13 cellular contexts compared by ENCODE assay signal in the genomic region with DNA sequence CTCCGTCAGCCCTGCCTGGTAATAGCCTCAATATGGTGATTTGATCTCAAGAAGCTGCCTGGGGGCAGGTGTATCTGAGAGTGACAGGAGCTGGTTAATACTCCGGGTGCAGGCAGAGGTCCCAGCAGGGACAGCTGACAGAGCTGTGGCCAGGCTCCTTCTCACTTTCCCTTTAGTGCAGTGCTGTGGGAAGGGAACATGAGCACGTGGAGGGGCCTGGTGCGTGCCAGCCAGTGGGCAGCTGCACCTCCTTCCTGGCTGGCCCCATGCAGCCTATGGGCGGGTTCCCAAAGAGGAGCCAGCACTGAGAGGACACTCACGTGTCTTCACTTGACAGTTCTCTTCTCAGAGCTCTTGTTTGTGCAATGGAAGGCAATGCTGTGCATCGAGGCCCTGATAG. TPM values are rescaled to one million over a fixed set of nuclear protein-coding genes. Genes with fewer than 3 reads are reported as not detected.
A peak's percentile ranks its signal among the peaks of the same experiment; 100 is the strongest.
DNase-seq lines count a peak whose midpoint lies in the region; ATAC-seq and TF ChIP-seq lines count a peak whose summit lies in the region.
"Had no signal": no experiment of that assay in that cellular context is flagged by ENCODE, and none has a peak within 500 bp of the region (broad histone marks: within the 10 kb centered on the region; RNA-seq: fewer than 3 reads in every experiment).

No MANE protein-coding gene starts in this region.

- no peak overlapping the region for H3K4me3 Mint-ChIP-seq in WTC11
- H3K4me3 Mint-ChIP-seq in progenitor cell of endocrine pancreas (ENCODE audit: low read depth), result no peak overlapping the region
- H3K4me3 Mint-ChIP-seq: neural progenitor cell had no signal

- CTCF ChIA-PET in WTC11 (lab: Charles Lee), result interaction anchor here (0.5 to 1.3 kb wide), 5 partner anchors 30 to 243 kb away, joined by 3 to 4 read pairs (median 3); a partner anchor contains a TSS

- POLR2A ChIA-PET in WTC11 (lab: Charles Lee), result no interaction called here

- no peaks in the 10 kb centered on the region for H3K27me3 Mint-ChIP-seq in WTC11 (ENCODE audit: low read depth)
- H3K27me3 Mint-ChIP-seq in progenitor cell of endocrine pancreas, result no peaks in the 10 kb centered on the region

- H3K9ac ChIP-seq in BLaER1 treated with 17β-estradiol and CSF1 and Interleukin-3, amounts not matched to agents 10 nM and 100 nM, result no peak overlapping the region

- H3K27ac Mint-ChIP-seq in WTC11 (peak overlapping the region; percentile 48; the same call in 1 of the 2 replicates), progenitor cell of endocrine pancreas (peak overlapping the region; percentile 67)
- H3K27ac Mint-ChIP-seq: neural progenitor cell had no signal

- H3K27ac ChIP-seq in BLaER1 treated with 17β-estradiol and CSF1 and Interleukin-3, amounts not matched to agents 10 nM and 100 nM, result no peak overlapping the region
- H3K27ac ChIP-seq in left ventricle myocardium inferior (replicated peaks), result peak overlapping the region; percentile 79
- H3K27ac ChIP-seq: ascending aorta, neural progenitor cell had no signal

- no peaks in the 10 kb centered on the region for H3K27me3 ChIP-seq in BLaER1 treated with 17β-estradiol and CSF1 and Interleukin-3, amounts not matched to agents 10 nM and 100 nM
- H3K27me3 ChIP-seq in left ventricle myocardium inferior (ENCODE audit: low read depth), result no peaks in the 10 kb centered on the region
- H3K27me3 ChIP-seq: ascending aorta, neural progenitor cell had no signal

- TF ChIP-seq CTCF in WTC11 (IDR thresholded peaks at IDR 0.05), result no peak
- TF ChIP-seq CTCF in left ventricle myocardium inferior (IDR thresholded peaks at IDR 0.05; ENCODE audit: borderline replicate concordance), result no peak
- no peak for TF ChIP-seq CTCF in progenitor cell of endocrine pancreas (IDR thresholded peaks at IDR 0.05; ENCODE audit: unreplicated experiment)

- H3K4me3 ChIP-seq in BLaER1 treated with 17β-estradiol and CSF1 and Interleukin-3, amounts not matched to agents 10 nM and 100 nM, result no peak overlapping the region
- peak overlapping the region; percentile 29 for H3K4me3 ChIP-seq in left ventricle myocardium inferior
- H3K4me3 ChIP-seq: ascending aorta, neural progenitor cell had no signal

- H3K9me3 Mint-ChIP-seq in WTC11, result no peaks in the 10 kb centered on the region
- no peaks in the 10 kb centered on the region for H3K9me3 Mint-ChIP-seq in progenitor cell of endocrine pancreas (ENCODE audit: low read depth)
- H3K9me3 Mint-ChIP-seq: neural progenitor cell had no signal

- H4K20me1 ChIP-seq in BLaER1 treated with 17β-estradiol and CSF1 and Interleukin-3, amounts not matched to agents 10 nM and 100 nM, result peaks cover 13 to 89% (median 41%) of the 10 kb centered on the region in 11 experiments; a peak in 20 of 22 replicates

- ATAC-seq in WTC11 (no peak), GM21723 (IDR thresholded peaks at IDR 0.05; ENCODE audit: unreplicated experiment) (no peak), GM19455 (IDR thresholded peaks at IDR 0.05; ENCODE audit: unreplicated experiment) (no peak)

- intact Hi-C loops in left ventricle myocardium inferior (cut with micrococcal nuclease), result no loop called here

- peaks cover 0 to 19% (median 5%) of the 10 kb centered on the region in 11 experiments; a peak in 7 of 22 replicates for H3K36me3 ChIP-seq in BLaER1 treated with 17β-estradiol and CSF1 and Interleukin-3, amounts not matched to agents 10 nM and 100 nM
- H3K36me3 ChIP-seq in left ventricle myocardium inferior, result no peaks in the 10 kb centered on the region
- H3K36me3 ChIP-seq: neural progenitor cell had no signal

- no peaks in the 10 kb centered on the region for H3K9me3 ChIP-seq in BLaER1 treated with 17β-estradiol and CSF1 and Interleukin-3, amounts not matched to agents 10 nM and 100 nM (replicated peaks in 1 of 11)
- H3K9me3 ChIP-seq in left ventricle myocardium inferior (replicated peaks), result no peaks in the 10 kb centered on the region
- H3K9me3 ChIP-seq: ascending aorta had no signal

- H3K36me3 Mint-ChIP-seq in WTC11 (no peaks in the 10 kb centered on the region), progenitor cell of endocrine pancreas (ENCODE audit: insufficient read depth) (no peaks in the 10 kb centered on the region)

- peak overlapping the region in 6 of 11 experiments; percentile 2 to 35 (median 18); a peak in 3 of 22 replicates for H3K4me2 ChIP-seq in BLaER1 treated with 17β-estradiol and CSF1 and Interleukin-3, amounts not matched to agents 10 nM and 100 nM
- H3K4me2 ChIP-seq: neural progenitor cell had no signal

- H3K4me1 ChIP-seq in BLaER1 treated with 17β-estradiol and CSF1 and Interleukin-3, amounts not matched to agents 10 nM and 100 nM, result peaks cover 42 to 85% (median 78%) of the 10 kb centered on the region in 10 experiments
- H3K4me1 ChIP-seq in left ventricle myocardium inferior, result peaks cover 31% of the 10 kb centered on the region
- H3K4me1 ChIP-seq: ascending aorta, neural progenitor cell had no signal

- DNase-seq in WTC11 (ENCODE audit: low spot score) (no peak), left ventricle myocardium inferior (peak; percentile 80), progenitor cell of endocrine pancreas (ENCODE audit: low spot score, unreplicated experiment) (no peak), SW480 (ENCODE audit: low spot score) (no peak), NCI-H1930 (lab: John Stamatoyannopoulos, UW) (no peak)
- DNase-seq: NCI-H1105 treated with DMSO at 0.1 percent for 48 hours; stimulated activated CD4-positive, alpha-beta T cell treated with anti-CD3 and anti-CD28 coated beads, Interleukin-2, amount 100 ng/mL, for 48 hours; T-helper 9 cell had no signal

- H3K4me1 Mint-ChIP-seq in WTC11 (peaks cover 18% of the 10 kb centered on the region), progenitor cell of endocrine pancreas (ENCODE audit: low read depth) (peaks cover 3% of the 10 kb centered on the region)

TF ChIP-seq in WTC11, 78 proteins besides CTCF, POLR2A, EP300 and RAD21:
- TF ChIP-seq TP53 (CRISPR knock-in tag; IDR thresholded peaks at IDR 0.05), result no peak
- TF ChIP-seq, protein P1, sequence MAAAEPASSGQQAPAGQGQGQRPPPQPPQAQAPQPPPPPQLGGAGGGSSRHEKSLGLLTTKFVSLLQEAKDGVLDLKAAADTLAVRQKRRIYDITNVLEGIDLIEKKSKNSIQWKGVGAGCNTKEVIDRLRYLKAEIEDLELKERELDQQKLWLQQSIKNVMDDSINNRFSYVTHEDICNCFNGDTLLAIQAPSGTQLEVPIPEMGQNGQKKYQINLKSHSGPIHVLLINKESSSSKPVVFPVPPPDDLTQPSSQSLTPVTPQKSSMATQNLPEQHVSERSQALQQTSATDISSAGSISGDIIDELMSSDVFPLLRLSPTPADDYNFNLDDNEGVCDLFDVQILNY (CRISPR knock-in tag; IDR thresholded peaks at IDR 0.05), result no peak
- no peak for TF ChIP-seq FOXP1 (CRISPR knock-in tag; IDR thresholded peaks at IDR 0.05; ENCODE audit: borderline replicate concordance)
- TF ChIP-seq, protein P2, sequence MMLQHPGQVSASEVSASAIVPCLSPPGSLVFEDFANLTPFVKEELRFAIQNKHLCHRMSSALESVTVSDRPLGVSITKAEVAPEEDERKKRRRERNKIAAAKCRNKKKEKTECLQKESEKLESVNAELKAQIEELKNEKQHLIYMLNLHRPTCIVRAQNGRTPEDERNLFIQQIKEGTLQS (CRISPR knock-in tag; conservative IDR thresholded peaks at IDR 0.05), result no peak
- TF ChIP-seq ZNF671 (CRISPR knock-in tag; IDR thresholded peaks at IDR 0.05), result no peak
- TF ChIP-seq ZNF138 (CRISPR knock-in tag; conservative IDR thresholded peaks at IDR 0.05), result no peak
- TF ChIP-seq SOX15 (CRISPR knock-in tag; IDR thresholded peaks at IDR 0.05), result no peak
- no peak for TF ChIP-seq JAZF1 (CRISPR knock-in tag; IDR thresholded peaks at IDR 0.05)
- no peak for TF ChIP-seq NR2C2 (CRISPR knock-in tag; IDR thresholded peaks at IDR 0.05)
- TF ChIP-seq ZNF416 (CRISPR knock-in tag; IDR thresholded peaks at IDR 0.05), result no peak

RNA-seq across cellular contexts. Expression of a gene that starts 9.1 kb away (rescaled TPM):
- 13.9 to 14.3 TPM (median 14.0 TPM) in 3 replicates for total RNA-seq in WTC11 (2021)
- 28.9 TPM for total RNA-seq in left ventricle myocardium inferior
- total RNA-seq in progenitor cell of endocrine pancreas, result 10.7 and 11.1 TPM in 2 replicates

RNA-seq across cellular contexts. Expression of a gene that starts 30.0 kb away (rescaled TPM):
- total RNA-seq in WTC11 (2021) (13.5 to 18.1 TPM (median 16.5 TPM) in 3 replicates), left ventricle myocardium inferior (27.9 TPM), progenitor cell of endocrine pancreas (34.0 and 36.0 TPM in 2 replicates)

RNA-seq across cellular contexts. Expression of a gene that starts 46.3 kb away (rescaled TPM):
- total RNA-seq in WTC11 (2021) (34.9 to 36.6 TPM (median 35.2 TPM) in 3 replicates), left ventricle myocardium inferior (11.1 TPM), progenitor cell of endocrine pancreas (48.4 and 54.0 TPM in 2 replicates)
